ENCODE assay signal across 22 cellular contexts in genomic region chr7:77664715-77665114, GRCh38. TPM values are rescaled to one million over a fixed set of nuclear protein-coding genes. Genes with fewer than 3 reads are reported as not detected.
A peak's percentile ranks its signal among the peaks of the same experiment; 100 is the strongest.
DNase-seq lines count a peak whose midpoint lies in the region; ATAC-seq, FAIRE-seq and TF ChIP-seq lines count a peak whose summit lies in the region.
"Had no signal": no experiment of that assay in that cellular context is flagged by ENCODE, and none has a peak within 500 bp of the region (broad histone marks: within the 10 kb centered on the region; RNA-seq: fewer than 3 reads in every experiment).

No MANE protein-coding gene starts in this region.

- no peaks in the 10 kb centered on the region for H3K27me3 ChIP-seq in left lung
- no peaks in the 10 kb centered on the region for H3K27me3 ChIP-seq in gastrocnemius medialis
- H3K27me3 ChIP-seq: BLaER1, Peyer's patch, SJSA1 had no signal

- FAIRE-seq in D721Med (lab: Jason Lieb, UNC) = no peak
- FAIRE-seq: GM18507, H54 had no signal

- H3K4me3 Mint-ChIP-seq in HFFc6 = no peak overlapping the region
- no peak overlapping the region for H3K4me3 Mint-ChIP-seq in activated CD4-positive, alpha-beta memory T cell treated with anti-CD3 and anti-CD28 coated beads for 36 hours
- H3K4me3 Mint-ChIP-seq: CD4-positive, alpha-beta memory T cell had no signal

- ATAC-seq in left lung (peak; percentile 58), gastrocnemius medialis (no peak)
- ATAC-seq: Right ventricle myocardium inferior had no signal

- peaks cover 8% of the 10 kb centered on the region for H3K4me1 Mint-ChIP-seq in HFFc6 (ENCODE audit: low read depth)
- no peaks in the 10 kb centered on the region for H3K4me1 Mint-ChIP-seq in activated CD4-positive, alpha-beta memory T cell treated with anti-CD3 and anti-CD28 coated beads for 36 hours (ENCODE audit: low read depth)
- H3K4me1 Mint-ChIP-seq: CD4-positive, alpha-beta memory T cell had no signal

- no peaks in the 10 kb centered on the region for H3K9me3 Mint-ChIP-seq in HFFc6
- no peaks in the 10 kb centered on the region for H3K9me3 Mint-ChIP-seq in activated CD4-positive, alpha-beta memory T cell treated with anti-CD3 and anti-CD28 coated beads for 36 hours
- H3K9me3 Mint-ChIP-seq: CD4-positive, alpha-beta memory T cell had no signal

- peaks cover 0 to 53% of the 10 kb centered on the region in 2 donors for H3K36me3 ChIP-seq in left lung
- no peaks in the 10 kb centered on the region for H3K36me3 ChIP-seq in gastrocnemius medialis
- H3K36me3 ChIP-seq: BLaER1 had no signal

- H3K4me1 ChIP-seq in left lung (peaks cover 0 to 5% of the 10 kb centered on the region in 2 donors), gastrocnemius medialis (peaks cover 0 to 6% of the 10 kb centered on the region in 2 donors)
- H3K4me1 ChIP-seq: BLaER1, SJSA1 had no signal

- peak overlapping the region; percentile 24 for H3K27ac Mint-ChIP-seq in HFFc6
- H3K27ac Mint-ChIP-seq in activated CD4-positive, alpha-beta memory T cell treated with anti-CD3 and anti-CD28 coated beads for 36 hours = no peak overlapping the region
- H3K27ac Mint-ChIP-seq: CD4-positive, alpha-beta memory T cell had no signal

- H3K27me3 Mint-ChIP-seq in HFFc6 (ENCODE audit: insufficient read depth) = no peaks in the 10 kb centered on the region; the same call in 1 of the 2 replicates
- H3K27me3 Mint-ChIP-seq in activated CD4-positive, alpha-beta memory T cell treated with anti-CD3 and anti-CD28 coated beads for 36 hours = no peaks in the 10 kb centered on the region
- H3K27me3 Mint-ChIP-seq: CD4-positive, alpha-beta memory T cell had no signal

- TF ChIP-seq POLR2A in gastrocnemius medialis (IDR thresholded peaks at IDR 0.05) = no peak

- no peaks in the 10 kb centered on the region for H3K9me3 ChIP-seq in left lung
- no peaks in the 10 kb centered on the region for H3K9me3 ChIP-seq in gastrocnemius medialis
- H3K9me3 ChIP-seq: BLaER1, Peyer's patch, SJSA1 had no signal

- CTCF ChIA-PET in RWPE1 (lab: Yijun Ruan, JAX) = interaction anchor here (0.7 to 1.3 kb wide), 3 partner anchors 13 to 53 kb away, joined by 3 to 5 read pairs (median 4); no protein-coding TSS in a partner anchor
- CTCF ChIA-PET in activated CD4-positive, alpha-beta memory T cell treated with anti-CD3 and anti-CD28 coated beads for 36 hours (lab: Charles Lee) = interaction anchor here (0.5 to 1.8 kb wide), 4 partner anchors 9 to 306 kb away, joined by 3 to 7 read pairs (median 3); no protein-coding TSS in a partner anchor

- no peak for DNase-seq in HFFc6
- DNase-seq in RWPE1 (ENCODE audit: low spot score) = no peak
- DNase-seq in choroid plexus epithelial cell (ENCODE audit: low read depth) = peak; percentile 13
- no peak for DNase-seq in left lung
- DNase-seq in gastrocnemius medialis = no peak
- no peak for DNase-seq in activated CD4-positive, alpha-beta memory T cell treated with anti-CD3 and anti-CD28 coated beads for 36 hours
- no peak for DNase-seq in NAMALWA (ENCODE audit: low spot score)
- DNase-seq in D721Med (ENCODE audit: insufficient read length, low spot score) = no peak
- DNase-seq: CD4-positive, alpha-beta memory T cell; GDM1; KBM-7; NCI-H1105 treated with DMSO at 0.1 percent for 48 hours; NCI-H2081; NCI-H2171; NCI-H345; NCI-H524 treated with DMSO at 0.1 percent for 48 hours; Peyer's patch had no signal

- intact Hi-C loops in left lung (cut with DNase I) (no loop called here), gastrocnemius medialis (cut with DNase I; ENCODE audit: low total_unique reads) (no loop called here)
- intact Hi-C loops in activated CD4-positive, alpha-beta memory T cell treated with anti-CD3 and anti-CD28 coated beads for 36 hours (cut with micrococcal nuclease) = no loop called here

- no peaks in the 10 kb centered on the region; the same call in 1 of the 2 replicates for H3K36me3 Mint-ChIP-seq in HFFc6 (ENCODE audit: low read depth)
- H3K36me3 Mint-ChIP-seq in activated CD4-positive, alpha-beta memory T cell treated with anti-CD3 and anti-CD28 coated beads for 36 hours = no peaks in the 10 kb centered on the region
- H3K36me3 Mint-ChIP-seq: CD4-positive, alpha-beta memory T cell had no signal

- H3K4me3 ChIP-seq in choroid plexus epithelial cell (ENCODE audit: low read depth, low read length) (no peak overlapping the region), left lung (no peak overlapping the region), gastrocnemius medialis (no peak overlapping the region)
- H3K4me3 ChIP-seq: BLaER1, Peyer's patch, SJSA1 had no signal

- H3K27ac ChIP-seq in RWPE1 (peak overlapping the region; percentile 57), left lung (no peak overlapping the region), gastrocnemius medialis (no peak overlapping the region)
- H3K27ac ChIP-seq: BLaER1, Peyer's patch, SJSA1 had no signal

- in situ Hi-C loops in gastrocnemius medialis (cut with MboI; ENCODE audit: low sequenced_read_pairs in 4 of 4) = loop anchor here in 2 of 4 donors (5.0 to 25.0 kb wide), 3 partner anchors 88 to 248 kb away; no protein-coding TSS in a partner anchor

- POLR2A ChIA-PET in RWPE1 (lab: Yijun Ruan, JAX; ENCODE audit: low non-redundant PET) = no interaction called here
- POLR2A ChIA-PET in activated CD4-positive, alpha-beta memory T cell treated with anti-CD3 and anti-CD28 coated beads for 36 hours (lab: Charles Lee) = no interaction called here

- TF ChIP-seq CTCF in HFFc6 (IDR thresholded peaks at IDR 0.05) (no peak), RWPE1 (conservative IDR thresholded peaks at IDR 0.05; ENCODE audit: low read depth) (no peak), choroid plexus epithelial cell (conservative IDR thresholded peaks at IDR 0.05; ENCODE audit: low read depth, low read length) (no peak), left lung (IDR thresholded peaks at IDR 0.05) (no peak), gastrocnemius medialis (IDR thresholded peaks at IDR 0.05 in 4 of 5, conservative IDR thresholded peaks at IDR 0.05 in 1 of 5) (no peak), D721Med (IDR thresholded peaks at IDR 0.05; ENCODE audit: insufficient read depth, missing control alignments) (no peak)

RNA-seq across cellular contexts. Expression of gene RSBN1L, which starts 31.5 kb away (rescaled TPM):
- 10 to 100 TPM; 11.2 to 14.0 (median 12.9) TPM for total RNA-seq in HFFc6 (2021; fragmentation: NEBNext Ultra II Directional; extraction: Animal tissue kit (Norgen Biotek cat#: 25700))
- total RNA-seq in left lung (10 to 100 TPM; 16.7 to 20.2 TPM), gastrocnemius medialis (10 to 100 TPM in 1 of 4 donors, 1 to 10 TPM in 3; 5.1 to 11.7 (median 8.7) TPM)
- 10 to 100 TPM; 18.5 to 21.1 TPM for total RNA-seq in activated CD4-positive, alpha-beta memory T cell treated with anti-CD3 and anti-CD28 coated beads for 36 hours
